1 cellular context compared by ENCODE assay signal in the genomic region with DNA sequence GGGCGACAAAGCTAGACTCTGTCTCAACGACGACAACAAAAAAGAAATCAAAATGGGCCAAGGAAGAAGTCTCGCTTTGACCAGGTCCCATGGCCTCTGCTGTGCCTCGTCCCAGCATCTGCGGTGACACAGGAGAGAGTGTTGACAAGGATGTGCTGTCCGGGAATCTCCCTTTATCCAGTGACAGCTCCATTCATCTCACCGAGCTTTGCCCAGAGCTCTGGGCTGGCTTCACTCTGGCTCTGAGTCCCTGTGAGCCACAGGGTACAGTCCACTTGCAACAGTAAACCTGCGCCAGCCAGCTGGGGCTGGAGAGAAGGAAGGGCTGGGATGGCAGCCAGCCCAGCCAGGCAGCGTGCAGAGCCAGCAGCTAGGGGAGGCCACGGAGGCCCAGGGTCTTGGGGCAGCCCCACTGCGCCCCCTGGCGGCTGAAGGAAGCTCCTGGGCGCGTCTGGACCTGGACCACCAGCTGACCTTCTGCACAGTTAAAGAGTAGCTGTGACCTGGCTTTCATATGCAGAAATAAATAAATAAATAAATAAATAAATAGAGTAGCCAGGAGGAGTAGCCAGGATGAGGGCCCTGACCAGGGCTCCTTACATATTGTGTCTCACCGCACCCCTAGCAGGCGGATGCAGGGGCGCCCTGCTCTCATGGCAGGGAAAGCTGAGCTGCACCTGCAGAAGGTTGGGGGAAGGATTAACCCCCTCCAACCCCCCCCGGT.
A peak's percentile ranks its signal among the peaks of the same experiment; 100 is the strongest.
TF ChIP-seq lines count a peak whose summit lies in the region.

No MANE protein-coding gene starts in this region.

TF ChIP-seq in HEK293, 187 proteins besides CTCF, POLR2A, EP300 and RAD21 (continued from another document and continues in another):
- TF ChIP-seq, protein P1, sequence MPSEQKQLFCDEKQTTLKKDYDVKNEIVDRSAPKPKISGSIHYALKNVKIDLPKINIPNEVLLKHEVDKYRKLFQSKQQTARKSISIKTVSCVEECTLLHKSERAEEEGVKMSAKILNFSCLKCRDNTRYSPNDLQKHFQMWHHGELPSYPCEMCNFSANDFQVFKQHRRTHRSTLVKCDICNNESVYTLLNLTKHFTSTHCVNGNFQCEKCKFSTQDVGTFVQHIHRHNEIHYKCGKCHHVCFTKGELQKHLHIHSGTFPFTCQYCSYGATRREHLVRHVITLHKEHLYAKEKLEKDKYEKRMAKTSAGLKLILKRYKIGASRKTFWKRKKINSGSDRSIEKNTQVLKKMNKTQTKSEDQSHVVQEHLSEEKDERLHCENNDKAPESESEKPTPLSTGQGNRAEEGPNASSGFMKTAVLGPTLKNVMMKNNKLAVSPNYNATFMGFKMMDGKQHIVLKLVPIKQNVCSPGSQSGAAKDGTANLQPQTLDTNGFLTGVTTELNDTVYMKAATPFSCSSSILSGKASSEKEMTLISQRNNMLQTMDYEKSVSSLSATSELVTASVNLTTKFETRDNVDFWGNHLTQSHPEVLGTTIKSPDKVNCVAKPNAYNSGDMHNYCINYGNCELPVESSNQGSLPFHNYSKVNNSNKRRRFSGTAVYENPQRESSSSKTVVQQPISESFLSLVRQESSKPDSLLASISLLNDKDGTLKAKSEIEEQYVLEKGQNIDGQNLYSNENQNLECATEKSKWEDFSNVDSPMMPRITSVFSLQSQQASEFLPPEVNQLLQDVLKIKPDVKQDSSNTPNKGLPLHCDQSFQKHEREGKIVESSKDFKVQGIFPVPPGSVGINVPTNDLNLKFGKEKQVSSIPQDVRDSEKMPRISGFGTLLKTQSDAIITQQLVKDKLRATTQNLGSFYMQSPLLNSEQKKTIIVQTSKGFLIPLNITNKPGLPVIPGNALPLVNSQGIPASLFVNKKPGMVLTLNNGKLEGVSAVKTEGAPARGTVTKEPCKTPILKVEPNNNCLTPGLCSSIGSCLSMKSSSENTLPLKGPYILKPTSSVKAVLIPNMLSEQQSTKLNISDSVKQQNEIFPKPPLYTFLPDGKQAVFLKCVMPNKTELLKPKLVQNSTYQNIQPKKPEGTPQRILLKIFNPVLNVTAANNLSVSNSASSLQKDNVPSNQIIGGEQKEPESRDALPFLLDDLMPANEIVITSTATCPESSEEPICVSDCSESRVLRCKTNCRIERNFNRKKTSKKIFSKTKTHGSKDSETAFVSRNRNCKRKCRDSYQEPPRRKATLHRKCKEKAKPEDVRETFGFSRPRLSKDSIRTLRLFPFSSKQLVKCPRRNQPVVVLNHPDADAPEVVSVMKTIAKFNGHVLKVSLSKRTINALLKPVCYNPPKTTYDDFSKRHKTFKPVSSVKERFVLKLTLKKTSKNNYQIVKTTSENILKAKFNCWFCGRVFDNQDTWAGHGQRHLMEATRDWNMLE (tag by site-specific recombination; conservative IDR thresholded peaks at IDR 0.05; ENCODE audit: low read depth), result peak; percentile 72
- TF ChIP-seq ZNF501 (tag by site-specific recombination; IDR thresholded peaks at IDR 0.05) (no peak), ZNF223 (tag by site-specific recombination; IDR thresholded peaks at IDR 0.05) (no peak), ZNF394 (tag by site-specific recombination; IDR thresholded peaks at IDR 0.05; ENCODE audit: borderline replicate concordance) (peak; percentile 83), ZNF114 (tag by site-specific recombination; IDR thresholded peaks at IDR 0.05) (no peak), BCL11A (tag by site-specific recombination; IDR thresholded peaks at IDR 0.05; ENCODE audit: low read depth) (no peak), ZNF19 (tag by site-specific recombination; IDR thresholded peaks at IDR 0.05; ENCODE audit: low read depth) (no peak), ZNF37A (tag by site-specific recombination; IDR thresholded peaks at IDR 0.05) (no peak), SALL2 (tag by site-specific recombination; IDR thresholded peaks at IDR 0.05; ENCODE audit: borderline replicate concordance) (no peak), ZNF707 (tag by site-specific recombination; IDR thresholded peaks at IDR 0.05) (no peak), TRIM28 (IDR thresholded peaks at IDR 0.05; ENCODE audit: borderline replicate concordance, low read length) (no peak), ZNF555 (tag by site-specific recombination; conservative IDR thresholded peaks at IDR 0.05) (no peak; the same call in 1 of the 2 replicates), ZNF2 (tag by site-specific recombination; IDR thresholded peaks at IDR 0.05) (peak; percentile 45; the same call in 1 of the 2 replicates), ZNF626 (tag by site-specific recombination; IDR thresholded peaks at IDR 0.05) (no peak), ZNF202 (tag by site-specific recombination; IDR thresholded peaks at IDR 0.05; ENCODE audit: borderline replicate concordance) (no peak), GFI1B (tag by site-specific recombination; IDR thresholded peaks at IDR 0.05) (no peak), KLF9 (tag by site-specific recombination; IDR thresholded peaks at IDR 0.05; ENCODE audit: low read depth) (no peak), ZNF510 (tag by site-specific recombination; IDR thresholded peaks at IDR 0.05; ENCODE audit: insufficient replicate concordance) (peak; percentile 34)
- TF ChIP-seq, protein P2, sequence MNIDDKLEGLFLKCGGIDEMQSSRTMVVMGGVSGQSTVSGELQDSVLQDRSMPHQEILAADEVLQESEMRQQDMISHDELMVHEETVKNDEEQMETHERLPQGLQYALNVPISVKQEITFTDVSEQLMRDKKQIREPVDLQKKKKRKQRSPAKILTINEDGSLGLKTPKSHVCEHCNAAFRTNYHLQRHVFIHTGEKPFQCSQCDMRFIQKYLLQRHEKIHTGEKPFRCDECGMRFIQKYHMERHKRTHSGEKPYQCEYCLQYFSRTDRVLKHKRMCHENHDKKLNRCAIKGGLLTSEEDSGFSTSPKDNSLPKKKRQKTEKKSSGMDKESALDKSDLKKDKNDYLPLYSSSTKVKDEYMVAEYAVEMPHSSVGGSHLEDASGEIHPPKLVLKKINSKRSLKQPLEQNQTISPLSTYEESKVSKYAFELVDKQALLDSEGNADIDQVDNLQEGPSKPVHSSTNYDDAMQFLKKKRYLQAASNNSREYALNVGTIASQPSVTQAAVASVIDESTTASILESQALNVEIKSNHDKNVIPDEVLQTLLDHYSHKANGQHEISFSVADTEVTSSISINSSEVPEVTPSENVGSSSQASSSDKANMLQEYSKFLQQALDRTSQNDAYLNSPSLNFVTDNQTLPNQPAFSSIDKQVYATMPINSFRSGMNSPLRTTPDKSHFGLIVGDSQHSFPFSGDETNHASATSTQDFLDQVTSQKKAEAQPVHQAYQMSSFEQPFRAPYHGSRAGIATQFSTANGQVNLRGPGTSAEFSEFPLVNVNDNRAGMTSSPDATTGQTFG (tag by site-specific recombination; IDR thresholded peaks at IDR 0.05; ENCODE audit: borderline replicate concordance), result no peak
- TF ChIP-seq, protein P3, sequence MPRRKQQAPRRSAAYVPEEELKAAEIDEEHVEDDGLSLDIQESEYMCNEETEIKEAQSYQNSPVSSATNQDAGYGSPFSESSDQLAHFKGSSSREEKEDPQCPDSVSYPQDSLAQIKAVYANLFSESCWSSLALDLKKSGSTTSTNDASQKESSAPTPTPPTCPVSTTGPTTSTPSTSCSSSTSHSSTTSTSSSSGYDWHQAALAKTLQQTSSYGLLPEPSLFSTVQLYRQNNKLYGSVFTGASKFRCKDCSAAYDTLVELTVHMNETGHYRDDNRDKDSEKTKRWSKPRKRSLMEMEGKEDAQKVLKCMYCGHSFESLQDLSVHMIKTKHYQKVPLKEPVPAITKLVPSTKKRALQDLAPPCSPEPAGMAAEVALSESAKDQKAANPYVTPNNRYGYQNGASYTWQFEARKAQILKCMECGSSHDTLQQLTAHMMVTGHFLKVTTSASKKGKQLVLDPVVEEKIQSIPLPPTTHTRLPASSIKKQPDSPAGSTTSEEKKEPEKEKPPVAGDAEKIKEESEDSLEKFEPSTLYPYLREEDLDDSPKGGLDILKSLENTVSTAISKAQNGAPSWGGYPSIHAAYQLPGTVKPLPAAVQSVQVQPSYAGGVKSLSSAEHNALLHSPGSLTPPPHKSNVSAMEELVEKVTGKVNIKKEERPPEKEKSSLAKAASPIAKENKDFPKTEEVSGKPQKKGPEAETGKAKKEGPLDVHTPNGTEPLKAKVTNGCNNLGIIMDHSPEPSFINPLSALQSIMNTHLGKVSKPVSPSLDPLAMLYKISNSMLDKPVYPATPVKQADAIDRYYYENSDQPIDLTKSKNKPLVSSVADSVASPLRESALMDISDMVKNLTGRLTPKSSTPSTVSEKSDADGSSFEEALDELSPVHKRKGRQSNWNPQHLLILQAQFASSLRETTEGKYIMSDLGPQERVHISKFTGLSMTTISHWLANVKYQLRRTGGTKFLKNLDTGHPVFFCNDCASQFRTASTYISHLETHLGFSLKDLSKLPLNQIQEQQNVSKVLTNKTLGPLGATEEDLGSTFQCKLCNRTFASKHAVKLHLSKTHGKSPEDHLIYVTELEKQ (tag by site-specific recombination; IDR thresholded peaks at IDR 0.05; ENCODE audit: borderline replicate concordance), result no peak
- TF ChIP-seq, protein P4, sequence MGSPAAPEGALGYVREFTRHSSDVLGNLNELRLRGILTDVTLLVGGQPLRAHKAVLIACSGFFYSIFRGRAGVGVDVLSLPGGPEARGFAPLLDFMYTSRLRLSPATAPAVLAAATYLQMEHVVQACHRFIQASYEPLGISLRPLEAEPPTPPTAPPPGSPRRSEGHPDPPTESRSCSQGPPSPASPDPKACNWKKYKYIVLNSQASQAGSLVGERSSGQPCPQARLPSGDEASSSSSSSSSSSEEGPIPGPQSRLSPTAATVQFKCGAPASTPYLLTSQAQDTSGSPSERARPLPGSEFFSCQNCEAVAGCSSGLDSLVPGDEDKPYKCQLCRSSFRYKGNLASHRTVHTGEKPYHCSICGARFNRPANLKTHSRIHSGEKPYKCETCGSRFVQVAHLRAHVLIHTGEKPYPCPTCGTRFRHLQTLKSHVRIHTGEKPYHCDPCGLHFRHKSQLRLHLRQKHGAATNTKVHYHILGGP (tag by site-specific recombination; IDR thresholded peaks at IDR 0.05), result no peak
- TF ChIP-seq, protein P5, sequence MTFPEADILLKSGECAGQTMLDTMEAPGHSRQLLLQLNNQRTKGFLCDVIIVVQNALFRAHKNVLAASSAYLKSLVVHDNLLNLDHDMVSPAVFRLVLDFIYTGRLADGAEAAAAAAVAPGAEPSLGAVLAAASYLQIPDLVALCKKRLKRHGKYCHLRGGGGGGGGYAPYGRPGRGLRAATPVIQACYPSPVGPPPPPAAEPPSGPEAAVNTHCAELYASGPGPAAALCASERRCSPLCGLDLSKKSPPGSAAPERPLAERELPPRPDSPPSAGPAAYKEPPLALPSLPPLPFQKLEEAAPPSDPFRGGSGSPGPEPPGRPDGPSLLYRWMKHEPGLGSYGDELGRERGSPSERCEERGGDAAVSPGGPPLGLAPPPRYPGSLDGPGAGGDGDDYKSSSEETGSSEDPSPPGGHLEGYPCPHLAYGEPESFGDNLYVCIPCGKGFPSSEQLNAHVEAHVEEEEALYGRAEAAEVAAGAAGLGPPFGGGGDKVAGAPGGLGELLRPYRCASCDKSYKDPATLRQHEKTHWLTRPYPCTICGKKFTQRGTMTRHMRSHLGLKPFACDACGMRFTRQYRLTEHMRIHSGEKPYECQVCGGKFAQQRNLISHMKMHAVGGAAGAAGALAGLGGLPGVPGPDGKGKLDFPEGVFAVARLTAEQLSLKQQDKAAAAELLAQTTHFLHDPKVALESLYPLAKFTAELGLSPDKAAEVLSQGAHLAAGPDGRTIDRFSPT (tag by site-specific recombination; IDR thresholded peaks at IDR 0.05), result no peak
- TF ChIP-seq, protein P6, sequence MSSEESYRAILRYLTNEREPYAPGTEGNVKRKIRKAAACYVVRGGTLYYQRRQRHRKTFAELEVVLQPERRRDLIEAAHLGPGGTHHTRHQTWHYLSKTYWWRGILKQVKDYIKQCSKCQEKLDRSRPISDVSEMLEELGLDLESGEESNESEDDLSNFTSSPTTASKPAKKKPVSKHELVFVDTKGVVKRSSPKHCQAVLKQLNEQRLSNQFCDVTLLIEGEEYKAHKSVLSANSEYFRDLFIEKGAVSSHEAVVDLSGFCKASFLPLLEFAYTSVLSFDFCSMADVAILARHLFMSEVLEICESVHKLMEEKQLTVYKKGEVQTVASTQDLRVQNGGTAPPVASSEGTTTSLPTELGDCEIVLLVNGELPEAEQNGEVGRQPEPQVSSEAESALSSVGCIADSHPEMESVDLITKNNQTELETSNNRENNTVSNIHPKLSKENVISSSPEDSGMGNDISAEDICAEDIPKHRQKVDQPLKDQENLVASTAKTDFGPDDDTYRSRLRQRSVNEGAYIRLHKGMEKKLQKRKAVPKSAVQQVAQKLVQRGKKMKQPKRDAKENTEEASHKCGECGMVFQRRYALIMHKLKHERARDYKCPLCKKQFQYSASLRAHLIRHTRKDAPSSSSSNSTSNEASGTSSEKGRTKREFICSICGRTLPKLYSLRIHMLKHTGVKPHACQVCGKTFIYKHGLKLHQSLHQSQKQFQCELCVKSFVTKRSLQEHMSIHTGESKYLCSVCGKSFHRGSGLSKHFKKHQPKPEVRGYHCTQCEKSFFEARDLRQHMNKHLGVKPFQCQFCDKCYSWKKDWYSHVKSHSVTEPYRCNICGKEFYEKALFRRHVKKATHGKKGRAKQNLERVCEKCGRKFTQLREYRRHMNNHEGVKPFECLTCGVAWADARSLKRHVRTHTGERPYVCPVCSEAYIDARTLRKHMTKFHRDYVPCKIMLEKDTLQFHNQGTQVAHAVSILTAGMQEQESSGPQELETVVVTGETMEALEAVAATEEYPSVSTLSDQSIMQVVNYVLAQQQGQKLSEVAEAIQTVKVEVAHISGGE (tag by site-specific recombination; conservative IDR thresholded peaks at IDR 0.05; ENCODE audit: low read depth), result no peak; the same call in 1 of the 2 replicates
- TF ChIP-seq, protein P7, sequence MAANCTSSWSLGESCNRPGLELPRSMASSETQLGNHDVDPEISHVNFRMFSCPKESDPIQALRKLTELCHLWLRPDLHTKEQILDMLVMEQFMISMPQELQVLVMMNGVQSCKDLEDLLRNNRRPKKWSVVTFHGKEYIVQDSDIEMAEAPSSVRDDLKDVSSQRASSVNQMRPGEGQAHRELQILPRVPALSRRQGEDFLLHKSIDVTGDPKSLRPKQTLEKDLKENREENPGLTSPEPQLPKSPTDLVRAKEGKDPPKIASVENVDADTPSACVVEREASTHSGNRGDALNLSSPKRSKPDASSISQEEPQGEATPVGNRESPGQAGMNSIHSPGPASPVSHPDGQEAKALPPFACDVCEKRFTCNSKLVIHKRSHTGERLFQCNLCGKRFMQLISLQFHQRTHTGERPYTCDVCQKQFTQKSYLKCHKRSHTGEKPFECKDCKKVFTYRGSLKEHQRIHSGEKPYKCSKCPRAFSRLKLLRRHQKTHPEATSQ (tag by site-specific recombination; IDR thresholded peaks at IDR 0.05), result no peak
- TF ChIP-seq, protein P8, sequence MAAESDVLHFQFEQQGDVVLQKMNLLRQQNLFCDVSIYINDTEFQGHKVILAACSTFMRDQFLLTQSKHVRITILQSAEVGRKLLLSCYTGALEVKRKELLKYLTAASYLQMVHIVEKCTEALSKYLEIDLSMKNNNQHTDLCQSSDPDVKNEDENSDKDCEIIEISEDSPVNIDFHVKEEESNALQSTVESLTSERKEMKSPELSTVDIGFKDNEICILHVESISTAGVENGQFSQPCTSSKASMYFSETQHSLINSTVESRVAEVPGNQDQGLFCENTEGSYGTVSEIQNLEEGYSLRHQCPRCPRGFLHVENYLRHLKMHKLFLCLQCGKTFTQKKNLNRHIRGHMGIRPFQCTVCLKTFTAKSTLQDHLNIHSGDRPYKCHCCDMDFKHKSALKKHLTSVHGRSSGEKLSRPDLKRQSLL (tag by site-specific recombination; IDR thresholded peaks at IDR 0.05), result no peak
